Comparison of ENCODE assay signal across 1 cellular context in genomic region chr3:160150066-160150465, GRCh38.
TF ChIP-seq lines count a peak whose summit lies in the region.

No MANE protein-coding gene starts in this region.

TF ChIP-seq in GM23338, 12 proteins besides CTCF, POLR2A, EP300 and RAD21 (continued from another document):
- TF ChIP-seq ZNF462 (CRISPR knock-in tag; IDR thresholded peaks at IDR 0.05) (no peak), JUNB (IDR thresholded peaks at IDR 0.05; ENCODE audit: unreplicated experiment) (no peak), CREB1 (CRISPR knock-in tag; IDR thresholded peaks at IDR 0.05; ENCODE audit: low read depth) (no peak)
